In genomic region chr7:4702961-4703512, GRCh38 we compare ENCODE assay signal across 16 cellular contexts. TPM values are rescaled to one million over a fixed set of nuclear protein-coding genes. Genes with fewer than 3 reads are reported as not detected.
DNase-seq lines count a peak whose midpoint lies in the region; ATAC-seq and TF ChIP-seq lines count a peak whose summit lies in the region.
"Had no signal": no experiment of that assay in that cellular context is flagged by ENCODE, and none has a peak within 500 bp of the region (broad histone marks: within the 10 kb centered on the region; RNA-seq: fewer than 3 reads in every experiment).

No MANE protein-coding gene starts in this region.

- intact Hi-C loops in left ventricle myocardium inferior (cut with micrococcal nuclease) (no loop called here), sciatic nerve (cut with DNase I) (no loop called here)

- H3K27ac ChIP-seq in left ventricle myocardium inferior (replicated peaks): peak overlapping the region; percentile 43

- peak; percentile 33 for DNase-seq in GM03348 (ENCODE audit: low spot score)
- no peak for DNase-seq in adipocyte (ENCODE audit: low read depth)
- peak; percentile 54 for DNase-seq in left ventricle myocardium inferior
- DNase-seq in sciatic nerve (ENCODE audit: low spot score): no peak
- DNase-seq in globus pallidus (ENCODE audit: low spot score): no peak
- DNase-seq in NCI-H82 (lab: John Stamatoyannopoulos, UW): no peak
- no peak for DNase-seq in activated naive CD4-positive, alpha-beta T cell treated with Interleukin-2 at 50 U/mL for 16 hours
- no peak for DNase-seq in activated effector memory CD4-positive, alpha-beta T cell treated with Interleukin-2 at 50 U/mL for 16 hours
- DNase-seq: activated CD4-positive, alpha-beta T cell treated with anti-CD3 and anti-CD28 coated beads for 36 hours; cerebellar nuclear complex; KBM-7; kidney glomerular epithelial cell; NCI-H1105 treated with DMSO at 0.1 percent for 48 hours; SHP77; stimulated activated naive CD8-positive, alpha-beta T cell treated with anti-CD3 and anti-CD28 coated beads, Interleukin-15, Interleukin-2, amounts not matched to agents 100 U/mL and 50 U/mL, for 24 hours had no signal

- H3K9me3 ChIP-seq in adipocyte (ENCODE audit: control insufficient read depth, low read length) (no peaks in the 10 kb centered on the region), left ventricle myocardium inferior (replicated peaks) (no peaks in the 10 kb centered on the region)

- H3K27me3 ChIP-seq in adipocyte (replicated peaks; ENCODE audit: control insufficient read depth, insufficient read depth, low read length): no peaks in the 10 kb centered on the region
- H3K27me3 ChIP-seq in left ventricle myocardium inferior (ENCODE audit: low read depth): no peaks in the 10 kb centered on the region

- peaks cover 23% of the 10 kb centered on the region for H3K4me1 ChIP-seq in adipocyte (ENCODE audit: control insufficient read depth, insufficient read depth, low read length)
- H3K4me1 ChIP-seq in left ventricle myocardium inferior: peaks cover 89% of the 10 kb centered on the region

- peak overlapping the region; percentile 64 for H3K9ac ChIP-seq in adipocyte (ENCODE audit: low read length)

- H3K4me3 ChIP-seq in adipocyte (ENCODE audit: low read length): peak overlapping the region; percentile 32
- H3K4me3 ChIP-seq in left ventricle myocardium inferior: peak overlapping the region; percentile 8

- no peak for TF ChIP-seq CTCF in left ventricle myocardium inferior (IDR thresholded peaks at IDR 0.05; ENCODE audit: borderline replicate concordance)

- H3K36me3 ChIP-seq in adipocyte (ENCODE audit: control insufficient read depth, insufficient read depth, low read length, severe bottlenecking) (no peaks in the 10 kb centered on the region), left ventricle myocardium inferior (no peaks in the 10 kb centered on the region)

- ATAC-seq in sciatic nerve: peak; percentile 23
- ATAC-seq: activated CD4-positive, alpha-beta T cell treated with anti-CD3 and anti-CD28 coated beads for 36 hours; activated naive CD4-positive, alpha-beta T cell treated with anti-CD3 and anti-CD28 coated beads, Interleukin-2, amount 50 U/mL, for 72 hours; stimulated activated naive CD8-positive, alpha-beta T cell treated with anti-CD3 and anti-CD28 coated beads, Interleukin-15, Interleukin-2, amounts not matched to agents 100 U/mL and 50 U/mL, for 24 hours had no signal

RNA-seq across cellular contexts. Expression of gene FOXK1, which starts 20.9 kb away (rescaled TPM):
- total RNA-seq in left ventricle myocardium inferior (18.3 TPM), sciatic nerve (37.7 TPM)

Comparison
In these comparisons a context has a peak if more than half of its experiments do, and no peak if none do; other contexts are left out.
1. DNase-seq: peak in GM03348 (single experiment) and left ventricle myocardium inferior (single experiment); none in adipocyte (single experiment), sciatic nerve (single experiment), globus pallidus (single experiment), NCI-H82 (single experiment), activated naive CD4-positive, alpha-beta T cell treated with Interleukin-2 at 50 U/mL for 16 hours (single experiment) and activated effector memory CD4-positive, alpha-beta T cell treated with Interleukin-2 at 50 U/mL for 16 hours (single experiment).